ENCODE assay signal across 1 cellular context in genomic region chr10:95837783-95838182, GRCh38.
TF ChIP-seq lines count a peak whose summit lies in the region.

No MANE protein-coding gene starts in this region.

TF ChIP-seq in GM12878, 131 proteins besides CTCF, POLR2A, EP300 and RAD21 (continued from another document):
- TF ChIP-seq ZNF592 (IDR thresholded peaks at IDR 0.05): peak; percentile 70; the same call in 1 of the 2 replicates
- 0 out of 2 replicates have a peak, but pooled peaks have one; percentile 17 for TF ChIP-seq RB1 (IDR thresholded peaks at IDR 0.05; ENCODE audit: borderline replicate concordance)
- TF ChIP-seq CREM (IDR thresholded peaks at IDR 0.05; ENCODE audit: low read depth): peak; percentile 94
- no peak for TF ChIP-seq NKRF (conservative IDR thresholded peaks at IDR 0.05)
- peak; percentile 98 for TF ChIP-seq PML (IDR thresholded peaks at IDR 0.05; ENCODE audit: low read length)
- no peak for TF ChIP-seq SUZ12 (IDR thresholded peaks at IDR 0.05; ENCODE audit: unreplicated experiment)
- no peak for TF ChIP-seq NFYA (IDR thresholded peaks at IDR 0.05; ENCODE audit: borderline replicate concordance, low read depth, low read length)
- TF ChIP-seq ATF2 (IDR thresholded peaks at IDR 0.05; ENCODE audit: low read length): peak; percentile 99
- TF ChIP-seq E2F4 (IDR thresholded peaks at IDR 0.05; ENCODE audit: low read depth, low read length): no peak
- no peak for TF ChIP-seq SREBF1 (IDR thresholded peaks at IDR 0.05; ENCODE audit: low read length)
- TF ChIP-seq BCLAF1 (IDR thresholded peaks at IDR 0.05): no peak
- peak; percentile 32; the same call in 1 of the 2 replicates for TF ChIP-seq POLR2AphosphoS2 (IDR thresholded peaks at IDR 0.05; ENCODE audit: low read depth, low read length)
- peak; percentile 98 for TF ChIP-seq IKZF1 (conservative IDR thresholded peaks at IDR 0.05)
- no peak; the same call in 1 of the 2 replicates for TF ChIP-seq ZSCAN29 (IDR thresholded peaks at IDR 0.05)
- no peak for TF ChIP-seq FOXK2 (IDR thresholded peaks at IDR 0.05)
- no peak for TF ChIP-seq EZH2 (IDR thresholded peaks at IDR 0.05; ENCODE audit: borderline replicate concordance, control insufficient read depth, low read depth, low read length)
- TF ChIP-seq SPI1 (IDR thresholded peaks at IDR 0.05; ENCODE audit: borderline replicate concordance, insufficient read depth, low read depth, low read length): peak; percentile 81
- no peak for TF ChIP-seq REST (IDR thresholded peaks at IDR 0.05; ENCODE audit: low read depth, low read length)
- no peak for TF ChIP-seq JUND (IDR thresholded peaks at IDR 0.05; ENCODE audit: low read depth, low read length)
- TF ChIP-seq WRNIP1 (IDR thresholded peaks at IDR 0.05; ENCODE audit: borderline replicate concordance, low read depth, low read length): no peak
- no peak for TF ChIP-seq BRCA1 (IDR thresholded peaks at IDR 0.05; ENCODE audit: low read depth, low read length)
- TF ChIP-seq E4F1 (IDR thresholded peaks at IDR 0.05; ENCODE audit: borderline replicate concordance, partially characterized antibody): peak; percentile 56
- peak; percentile 96 for TF ChIP-seq ZBED1 (IDR thresholded peaks at IDR 0.05; ENCODE audit: borderline replicate concordance)
- no peak for TF ChIP-seq ZBTB11 (CRISPR knock-in tag; IDR thresholded peaks at IDR 0.05)
- TF ChIP-seq SRF (IDR thresholded peaks at IDR 0.05; ENCODE audit: low read depth in 2 of 2, low read length in 2 of 2): peak in 1 of 2 experiments; percentile 82; a peak in 2 of 4 replicates
- TF ChIP-seq CHD2 (IDR thresholded peaks at IDR 0.05; ENCODE audit: borderline replicate concordance, low read depth, low read length): peak; percentile 83; the same call in 1 of the 2 replicates
- TF ChIP-seq BMI1 (IDR thresholded peaks at IDR 0.05; ENCODE audit: borderline replicate concordance): peak; percentile 88
- TF ChIP-seq TARDBP (IDR thresholded peaks at IDR 0.05; ENCODE audit: borderline replicate concordance): peak; percentile 62; the same call in 1 of the 2 replicates
- peak; percentile 100 for TF ChIP-seq MEF2A (IDR thresholded peaks at IDR 0.05; ENCODE audit: insufficient read depth, low read depth, low read length)
- TF ChIP-seq RFX5 (IDR thresholded peaks at IDR 0.05; ENCODE audit: low read depth, low read length): no peak
TF ChIP-seq in GM12878: peak in this region for 74.
